Comparison of ENCODE assay signal across 8 cellular contexts in genomic region chr6:162489406-162489976, GRCh38.
"Had no signal": no experiment of that assay in that cellular context is flagged by ENCODE, and none has a peak within 500 bp of the region (broad histone marks: within the 10 kb centered on the region; RNA-seq: fewer than 3 reads in every experiment).

No MANE protein-coding gene starts in this region.

- H3K27ac Mint-ChIP-seq: GM23338, HFFc6 had no signal

- H2AFZ ChIP-seq: GM23338 had no signal

- H3K27ac ChIP-seq: HL-60 had no signal

- ATAC-seq: GM23338, HCT116, K562 had no signal

- H3K4me2 ChIP-seq: GM23338 had no signal

- H3K9me3 ChIP-seq: HAP-1 had no signal

- H3K36me3 ChIP-seq: HAP-1 had no signal

- H3K4me3 ChIP-seq: GM23338, HAP-1, K562 had no signal

- DNase-seq: HFFc6, IMR-90, KG1 had no signal

- H3K4me3 Mint-ChIP-seq: GM23338, HFFc6 had no signal
